ENCODE assay signal across 19 cellular contexts in the genomic region with DNA sequence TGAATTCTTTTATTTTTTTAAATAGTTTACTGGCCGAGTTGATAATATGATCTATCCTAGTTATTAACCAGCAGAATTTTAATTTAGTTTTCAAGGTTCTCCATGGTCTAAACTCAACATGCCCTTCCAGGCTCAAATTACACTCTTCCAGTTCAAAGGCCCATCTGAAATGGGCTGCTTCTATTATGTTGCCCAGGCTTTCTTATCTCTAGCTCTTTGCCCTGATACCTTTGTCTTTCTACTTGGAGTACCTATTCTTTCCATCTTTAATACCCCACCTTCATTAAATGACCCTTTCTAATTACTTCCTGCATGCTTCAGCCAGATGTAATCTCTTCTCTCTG.
A peak's percentile ranks its signal among the peaks of the same experiment; 100 is the strongest.
DNase-seq lines count a peak whose midpoint lies in the region; ATAC-seq and TF ChIP-seq lines count a peak whose summit lies in the region.
"Had no signal": no experiment of that assay in that cellular context is flagged by ENCODE, and none has a peak within 500 bp of the region (broad histone marks: within the 10 kb centered on the region; RNA-seq: fewer than 3 reads in every experiment).

No MANE protein-coding gene starts in this region.

- H3K4me3 Mint-ChIP-seq in MCF 10A (ENCODE audit: unreplicated experiment) (no peak overlapping the region), type B pancreatic cell (no peak overlapping the region)
- H3K4me3 Mint-ChIP-seq: B cell; CD8-positive, alpha-beta T cell; HFFc6 had no signal

- H3K36me3 Mint-ChIP-seq in MCF 10A (ENCODE audit: insufficient read depth, unreplicated experiment) (no peaks in the 10 kb centered on the region), type B pancreatic cell (no peaks in the 10 kb centered on the region)
- H3K36me3 Mint-ChIP-seq: CD8-positive, alpha-beta T cell had no signal

- TF ChIP-seq CTCF in MCF 10A (IDR thresholded peaks at IDR 0.05; ENCODE audit: unreplicated experiment) (no peak), breast epithelium (IDR thresholded peaks at IDR 0.05) (no peak), type B pancreatic cell (conservative IDR thresholded peaks at IDR 0.05) (no peak)

- H3K36me3 ChIP-seq in breast epithelium, result no peaks in the 10 kb centered on the region
- no peaks in the 10 kb centered on the region for H3K36me3 ChIP-seq in effector memory CD4-positive, alpha-beta T cell (ENCODE audit: control insufficient read depth, insufficient read depth, low read length)

- H3K9me3 Mint-ChIP-seq in MCF 10A (ENCODE audit: unreplicated experiment), result no peaks in the 10 kb centered on the region
- H3K9me3 Mint-ChIP-seq in type B pancreatic cell, result peaks cover 17% of the 10 kb centered on the region

- DNase-seq in MCF 10A (ENCODE audit: unreplicated experiment) (no peak), breast epithelium (ENCODE audit: low spot score in 2 of 2) (no peak), NCI-H2196 treated with DMSO at 0.1 percent for 48 hours (lab: John Stamatoyannopoulos, UW; ENCODE audit: unreplicated experiment) (peak; percentile 51), epithelial cell of prostate (ENCODE audit: low read depth, low spot score) (no peak), type B pancreatic cell (ENCODE audit: extremely low spot score, unreplicated experiment) (no peak)
- no peak for DNase-seq in effector memory CD4-positive, alpha-beta T cell
- DNase-seq in stimulated activated CD4-positive, alpha-beta T cell treated with anti-CD3 and anti-CD28 coated beads, Interleukin-1b, Interleukin-23, amount 100 ng/mL, for 48 hours, result no peak
- DNase-seq: CD8-positive, alpha-beta T cell; HFFc6; NCI-H1048; NCI-H187; NCI-H2227 treated with DMSO at 0.1 percent for 48 hours; NCI-H524 treated with DMSO at 0.1 percent for 48 hours; NK-92 treated with Interleukin-12 subunit alpha and Interleukin-12 subunit beta, amount 100 ng/mL, for 24 hours; T-helper 1 cell had no signal

- no peaks in the 10 kb centered on the region for H3K4me1 ChIP-seq in breast epithelium
- H3K4me1 ChIP-seq in effector memory CD4-positive, alpha-beta T cell (ENCODE audit: control insufficient read depth, insufficient read depth, low read length, poor library complexity, severe bottlenecking), result no peaks in the 10 kb centered on the region

- CTCF ChIA-PET in MCF 10A (lab: Yijun Ruan, JAX), result interaction anchor here (0.6 kb wide), 2 partner anchors 21 to 359 kb away, joined by 3 read pairs; no protein-coding TSS in a partner anchor

- no peak overlapping the region for H3K4me3 ChIP-seq in breast epithelium
- no peak overlapping the region for H3K4me3 ChIP-seq in effector memory CD4-positive, alpha-beta T cell (ENCODE audit: insufficient read depth, low read depth, low read length, poor library complexity, severe bottlenecking)
- H3K4me3 ChIP-seq: K562 had no signal

- TF ChIP-seq POLR2A in breast epithelium (IDR thresholded peaks at IDR 0.05), result no peak

- POLR2A ChIA-PET in MCF 10A (lab: Yijun Ruan, JAX), result interaction anchor here (0.6 to 2.4 kb wide), 16 partner anchors 9 to 544 kb away, joined by 3 to 16 read pairs (median 4); a partner anchor contains a TSS

- H3K9me3 ChIP-seq in breast epithelium, result no peaks in the 10 kb centered on the region
- H3K9me3 ChIP-seq in effector memory CD4-positive, alpha-beta T cell (ENCODE audit: control insufficient read depth, low read length), result no peaks in the 10 kb centered on the region

- no peaks in the 10 kb centered on the region for H3K27me3 ChIP-seq in breast epithelium
- H3K27me3 ChIP-seq in effector memory CD4-positive, alpha-beta T cell (replicated peaks; ENCODE audit: control insufficient read depth, insufficient read depth, low read length, poor library complexity, severe bottlenecking), result no peaks in the 10 kb centered on the region

- BruUV-seq in MCF 10A (replicated peaks; lab: Mats Ljungman, UMichigan), result no TSS peak

- ATAC-seq in GM19035 (IDR thresholded peaks at IDR 0.05; ENCODE audit: unreplicated experiment), result no peak
- ATAC-seq: CD8-positive, alpha-beta T cell; K562 had no signal

- intact Hi-C loops in MCF 10A (cut with micrococcal nuclease) (loop anchor here (10.0 kb wide), 2 partner anchors 116 to 544 kb away; a partner anchor contains a TSS), breast epithelium (cut with DNase I; ENCODE audit: low total_unique reads) (no loop called here)

- peaks cover 17% of the 10 kb centered on the region for H3K4me1 Mint-ChIP-seq in MCF 10A (ENCODE audit: insufficient read depth, unreplicated experiment)
- H3K4me1 Mint-ChIP-seq in type B pancreatic cell (ENCODE audit: unreplicated experiment), result peaks cover 18% of the 10 kb centered on the region
- H3K4me1 Mint-ChIP-seq: B cell had no signal

- peak overlapping the region; percentile 1 for H3K27ac Mint-ChIP-seq in MCF 10A (ENCODE audit: low read depth, unreplicated experiment)
- peak overlapping the region; percentile 62 for H3K27ac Mint-ChIP-seq in type B pancreatic cell
- H3K27ac Mint-ChIP-seq: B cell; CD8-positive, alpha-beta T cell; HFFc6 had no signal

- H3K27me3 Mint-ChIP-seq in MCF 10A (ENCODE audit: insufficient read depth, unreplicated experiment) (no peaks in the 10 kb centered on the region), type B pancreatic cell (no peaks in the 10 kb centered on the region)

- H3K27ac ChIP-seq in breast epithelium (no peak overlapping the region), epithelial cell of prostate (peak overlapping the region; percentile 95)
- H3K27ac ChIP-seq in effector memory CD4-positive, alpha-beta T cell (ENCODE audit: insufficient read depth, low read length, poor library complexity, severe bottlenecking), result no peak overlapping the region
- H3K27ac ChIP-seq: HL-60 had no signal
